In genomic region chr11:70128435-70128906, GRCh38 we compare ENCODE assay signal across 13 cellular contexts. TPM values are rescaled to one million over a fixed set of nuclear protein-coding genes. Genes with fewer than 3 reads are reported as not detected.
DNase-seq lines count a peak whose midpoint lies in the region; ATAC-seq and TF ChIP-seq lines count a peak whose summit lies in the region.
"Had no signal": no experiment of that assay in that cellular context is flagged by ENCODE, and none has a peak within 500 bp of the region (broad histone marks: within the 10 kb centered on the region; RNA-seq: fewer than 3 reads in every experiment).

No MANE protein-coding gene starts in this region.

- no peak overlapping the region for H4K8ac ChIP-seq in mesendoderm (ENCODE audit: low read depth, low read length)

- no peak overlapping the region for H2BK120ac ChIP-seq in mesendoderm (ENCODE audit: low read depth, low read length)

- peak overlapping the region; percentile 79 for H3K4ac ChIP-seq in mesendoderm (ENCODE audit: low read depth, low read length)

- DNase-seq in LNCaP clone FGC (ENCODE audit: low read depth), result peak; percentile 22
- peak; percentile 57 for DNase-seq in brain pericyte (ENCODE audit: low read depth, low spot score)
- peak; percentile 66 for DNase-seq in mesendoderm
- DNase-seq in activated gamma-delta T cell treated with Interleukin-2 at 50 U/mL for 16 hours, result no peak
- DNase-seq in cardiac septum (ENCODE audit: low spot score), result no peak
- DNase-seq in activated CD8-positive, alpha-beta memory T cell treated with anti-CD3 and anti-CD28 coated beads, Interleukin-2, amount 50 U/mL, for 48 hours, result no peak
- no peak for DNase-seq in effector memory CD8-positive, alpha-beta T cell
- DNase-seq: gastrocnemius medialis, T1000, trophoblast cell had no signal

- no peaks in the 10 kb centered on the region for H3K27me3 ChIP-seq in BLaER1
- H3K27me3 ChIP-seq in mesendoderm (ENCODE audit: insufficient read depth, low read length, poor library complexity), result no peaks in the 10 kb centered on the region
- H3K27me3 ChIP-seq: gastrocnemius medialis, right atrium auricular region had no signal

- no peak overlapping the region for H3K4me3 ChIP-seq in BLaER1
- no peak overlapping the region for H3K4me3 ChIP-seq in LNCaP clone FGC (ENCODE audit: low read depth, low read length)
- H3K4me3 ChIP-seq in mesendoderm (ENCODE audit: low read length), result no peak overlapping the region
- H3K4me3 ChIP-seq: gastrocnemius medialis, right atrium auricular region had no signal

- H3K9me3 Mint-ChIP-seq in effector memory CD8-positive, alpha-beta T cell, result no peaks in the 10 kb centered on the region
- H3K9me3 Mint-ChIP-seq: activated T-helper 2 cell treated with anti-CD3 and anti-CD28 coated beads, Interferon-gamma antibody, Interleukin-2, Interleukin-4, amounts not matched to agents 10 μg/mL and 5 μg/mL and 100 μg/mL, durations not matched to agents 14 hours and 24 hours and 36 hours had no signal

- no peak overlapping the region for H3K4me3 Mint-ChIP-seq in effector memory CD8-positive, alpha-beta T cell

- no peaks in the 10 kb centered on the region for H3K79me1 ChIP-seq in mesendoderm (ENCODE audit: low read length)

- peak overlapping the region; percentile 39 for H3K23ac ChIP-seq in mesendoderm (ENCODE audit: low read length)

- H3K9ac ChIP-seq in BLaER1, result no peak overlapping the region
- peak overlapping the region; percentile 52 for H3K9ac ChIP-seq in mesendoderm (ENCODE audit: low read length)

- peaks cover 7 to 27% of the 10 kb centered on the region in 2 donors for H3K27me3 Mint-ChIP-seq in effector memory CD8-positive, alpha-beta T cell

- H3K36me3 ChIP-seq in BLaER1 (no peaks in the 10 kb centered on the region), mesendoderm (ENCODE audit: control insufficient read depth, insufficient read depth, low read length) (no peaks in the 10 kb centered on the region)
- H3K36me3 ChIP-seq: gastrocnemius medialis, right atrium auricular region had no signal

- H3K9me3 ChIP-seq in BLaER1, result no peaks in the 10 kb centered on the region
- H3K9me3 ChIP-seq: gastrocnemius medialis, right atrium auricular region had no signal

- intact Hi-C loops in cardiac septum (cut with DNase I), result no loop called here

- no peak for ATAC-seq in effector memory CD8-positive, alpha-beta T cell (replicated peaks)
- ATAC-seq: gastrocnemius medialis had no signal

- H3K4me1 Mint-ChIP-seq in effector memory CD8-positive, alpha-beta T cell (ENCODE audit: low read depth in 2 of 2), result peaks cover 0 to 1% of the 10 kb centered on the region in 2 donors

- peak overlapping the region; percentile 69 for H3K4me2 ChIP-seq in BLaER1
- no peak overlapping the region for H3K4me2 ChIP-seq in mesendoderm (ENCODE audit: low read length)

- peak; percentile 32; the same call in 1 of the 2 replicates for TF ChIP-seq CTCF in LNCaP clone FGC (IDR thresholded peaks at IDR 0.05; ENCODE audit: control insufficient read depth, extremely low read depth, insufficient read depth)

- H3K27ac Mint-ChIP-seq in effector memory CD8-positive, alpha-beta T cell, result no peak overlapping the region
- H3K27ac Mint-ChIP-seq: activated T-helper 2 cell treated with anti-CD3 and anti-CD28 coated beads, Interferon-gamma antibody, Interleukin-2, Interleukin-4, amounts not matched to agents 10 μg/mL and 5 μg/mL and 100 μg/mL, durations not matched to agents 14 hours and 24 hours and 36 hours had no signal

- H4K5ac ChIP-seq in mesendoderm (ENCODE audit: low read length), result no peak overlapping the region

- H3K27ac ChIP-seq in BLaER1 (peak overlapping the region; percentile 6; the same call in 1 of the 2 replicates), mesendoderm (ENCODE audit: low read depth, low read length) (peak overlapping the region; percentile 40)
- H3K27ac ChIP-seq: gastrocnemius medialis, right atrium auricular region had no signal

- H2AK5ac ChIP-seq in mesendoderm (ENCODE audit: low read length), result peak overlapping the region; percentile 82

- H3K79me2 ChIP-seq in mesendoderm (ENCODE audit: control insufficient read depth, insufficient read depth, low read length), result no peaks in the 10 kb centered on the region

- no peaks in the 10 kb centered on the region for H4K20me1 ChIP-seq in BLaER1

- H3K18ac ChIP-seq in mesendoderm (ENCODE audit: low read length), result peak overlapping the region; percentile 88

- peak overlapping the region; percentile 90 for H3K56ac ChIP-seq in mesendoderm (ENCODE audit: low read length)

- H3K4me1 ChIP-seq in BLaER1 (peaks cover 43% of the 10 kb centered on the region), mesendoderm (ENCODE audit: control insufficient read depth, low read depth, low read length) (peaks cover 11% of the 10 kb centered on the region)
- H3K4me1 ChIP-seq: gastrocnemius medialis, right atrium auricular region had no signal

- WGBS in mesendoderm (ENCODE audit: extremely low coverage, insufficient coverage, low lambda C conversion rate), result no CpG with 5 or more reads among the region's 14 CpGs

- H3K36me3 Mint-ChIP-seq in effector memory CD8-positive, alpha-beta T cell (ENCODE audit: insufficient read depth), result no peaks in the 10 kb centered on the region

- peak overlapping the region; percentile 97 for H2BK5ac ChIP-seq in mesendoderm (ENCODE audit: low read length)

- H2BK15ac ChIP-seq in mesendoderm (replicated peaks; ENCODE audit: low read depth), result no peak overlapping the region

RNA-seq across cellular contexts. Expression of gene ANO1, which starts 50.4 kb away (rescaled TPM):
- polyA plus RNA-seq in mesendoderm (2013, experiment 1 of 2), result 0.32 TPM
- polyA plus RNA-seq in mesendoderm (2013, experiment 2 of 2), result 0.34 TPM
- total RNA-seq in cardiac septum, result 18.4 TPM
- total RNA-seq: activated T-helper 2 cell treated with anti-CD3 and anti-CD28 coated beads, Interferon-gamma antibody, Interleukin-2, Interleukin-4, amounts not matched to agents 10 μg/mL and 5 μg/mL and 100 μg/mL, durations not matched to agents 14 hours and 24 hours and 36 hours had no signal

Comparison
In these comparisons a context has a peak if more than half of its experiments do, and no peak if none do; other contexts are left out.
1. DNase-seq: peak in LNCaP clone FGC (single experiment), brain pericyte (single experiment) and mesendoderm (single experiment); none in activated gamma-delta T cell treated with Interleukin-2 at 50 U/mL for 16 hours (single experiment), cardiac septum (single experiment), activated CD8-positive, alpha-beta memory T cell treated with anti-CD3 and anti-CD28 coated beads, Interleukin-2, amount 50 U/mL, for 48 hours (single experiment) and effector memory CD8-positive, alpha-beta T cell (0 of 3).